Comparison of ENCODE assay signal across 6 cellular contexts in the genomic region with DNA sequence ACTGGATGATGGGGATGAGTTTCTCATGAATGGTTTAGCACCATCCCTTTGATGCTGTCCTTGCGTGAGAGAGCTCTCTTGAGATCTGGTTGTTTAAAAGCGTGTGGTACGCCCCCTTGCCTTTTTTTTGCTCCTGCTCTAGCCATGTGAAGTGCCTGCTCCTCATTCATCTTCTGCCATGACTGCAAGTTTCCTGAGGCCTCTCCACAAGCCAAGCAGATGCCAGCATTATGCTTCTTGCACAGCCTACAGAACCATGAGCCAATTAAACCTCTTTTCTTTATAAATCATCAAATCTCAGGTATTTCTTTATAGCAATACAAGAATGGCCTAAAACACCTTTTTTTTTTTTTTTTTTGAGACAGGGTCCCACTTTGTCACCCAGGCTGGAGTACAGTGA.
"Had no signal": no experiment of that assay in that cellular context is flagged by ENCODE, and none has a peak within 500 bp of the region (broad histone marks: within the 10 kb centered on the region; RNA-seq: fewer than 3 reads in every experiment).

No MANE protein-coding gene starts in this region.

- ATAC-seq: GM12878 had no signal

- H3K4me3 ChIP-seq: GM12878 had no signal

- DNase-seq: GDM1, GF-D8 had no signal

- FAIRE-seq: G401.6, GM12878, GM12892, GM19239 had no signal
